26 cellular contexts compared by ENCODE assay signal in genomic region chr2:156541229-156541628, GRCh38.
DNase-seq lines count a peak whose midpoint lies in the region; ATAC-seq and TF ChIP-seq lines count a peak whose summit lies in the region.
"Had no signal": no experiment of that assay in that cellular context is flagged by ENCODE, and none has a peak within 500 bp of the region (broad histone marks: within the 10 kb centered on the region; RNA-seq: fewer than 3 reads in every experiment).

No MANE protein-coding gene starts in this region.

- intact Hi-C loops in left cardiac atrium (cut with DNase I) (no loop called here), OCI-LY7 (cut with micrococcal nuclease; ENCODE audit: unreplicated experiment) (no loop called here)

- H3K27ac Mint-ChIP-seq in osteocyte (ENCODE audit: unreplicated experiment): no peak overlapping the region
- H3K27ac Mint-ChIP-seq: activated CD4-positive, alpha-beta memory T cell treated with anti-CD3 and anti-CD28 coated beads, Interleukin-2, amount 10 ng/mL, durations not matched to agents 7 days and 5 days; activated naive CD8-positive, alpha-beta T cell treated with anti-CD3 and anti-CD28 coated beads, Interleukin-2, amount 50 U/mL, for 24 hours; stimulated activated naive CD8-positive, alpha-beta T cell treated with anti-CD3 and anti-CD28 coated beads, Interleukin-15, amount 100 ng/mL, for 72 hours had no signal

- H3K79me2 ChIP-seq in OCI-LY7 (ENCODE audit: insufficient read depth, low read depth, low read length): no peaks in the 10 kb centered on the region

- CTCF ChIA-PET in OCI-LY7 (lab: Charles Lee; ENCODE audit: unreplicated experiment): no interaction called here

- no TSS peak for BruUV-seq in OCI-LY7 (replicated peaks; lab: Mats Ljungman, UMichigan)

- H3K36me3 ChIP-seq in SJSA1: no peaks in the 10 kb centered on the region; the same call in none of the 2 replicates
- no peaks in the 10 kb centered on the region for H3K36me3 ChIP-seq in OCI-LY7 (ENCODE audit: insufficient read depth, low read length)
- H3K36me3 ChIP-seq: brain microvascular endothelial cell, lower lobe of right lung, SJCRH30, thyroid gland had no signal

- DNase-seq in SJSA1 (ENCODE audit: low read depth in 1 of 2, low spot score in 2 of 2) (no peak), osteocyte (ENCODE audit: extremely low spot score, unreplicated experiment) (no peak), left cardiac atrium (no peak), OCI-LY7 (ENCODE audit: low spot score) (no peak)
- no peak for DNase-seq in stimulated activated CD4-positive, alpha-beta T cell treated with anti-CD3 and anti-CD28 coated beads, Interleukin-15, amount 100 ng/mL, for 24 hours
- DNase-seq: activated CD4-positive, alpha-beta memory T cell treated with anti-CD3 and anti-CD28 coated beads, Interleukin-2, amount 10 ng/mL, durations not matched to agents 7 days and 5 days; activated CD4-positive, CD25-positive, alpha-beta regulatory T cell treated with anti-CD3 and anti-CD28 coated beads, Interleukin-2, amount 50 U/mL, for 72 hours; activated gamma-delta T cell; activated naive CD8-positive, alpha-beta T cell treated with anti-CD3 and anti-CD28 coated beads, Interleukin-2, amount 50 U/mL, for 24 hours; brain microvascular endothelial cell; effector memory CD4-positive, alpha-beta T cell; EL; erythroblast; hypothalamus; lower lobe of right lung; NCI-H2081; NCI-H226; posterior cingulate gyrus; SJCRH30; stimulated activated naive CD8-positive, alpha-beta T cell treated with anti-CD3 and anti-CD28 coated beads, Interleukin-15, amount 100 ng/mL, for 72 hours; T-helper 1 cell; thyroid gland had no signal

- H3K4me1 ChIP-seq in SJSA1 (replicated peaks): peaks cover 85% of the 10 kb centered on the region
- no peaks in the 10 kb centered on the region for H3K4me1 ChIP-seq in OCI-LY7 (ENCODE audit: insufficient read depth, low read length, poor library complexity, severe bottlenecking)
- H3K4me1 ChIP-seq: SJCRH30, thyroid gland had no signal

- H3K9me3 ChIP-seq in SJSA1 (replicated peaks) (no peaks in the 10 kb centered on the region), OCI-LY7 (ENCODE audit: low read length) (no peaks in the 10 kb centered on the region)
- H3K9me3 ChIP-seq: lower lobe of right lung, SJCRH30, thyroid gland had no signal

- TF ChIP-seq CTCF in osteocyte (IDR thresholded peaks at IDR 0.05): no peak
- no peak for TF ChIP-seq CTCF in OCI-LY7 (conservative IDR thresholded peaks at IDR 0.05; ENCODE audit: low read length)

- peak; percentile 32 for ATAC-seq in GM19463 (IDR thresholded peaks at IDR 0.05; ENCODE audit: unreplicated experiment)
- ATAC-seq in HG02763 (IDR thresholded peaks at IDR 0.05; ENCODE audit: unreplicated experiment): peak; percentile 55
- no peak for ATAC-seq in left cardiac atrium
- ATAC-seq: activated naive CD8-positive, alpha-beta T cell treated with anti-CD3 and anti-CD28 coated beads, Interleukin-2, amount 50 U/mL, for 24 hours; lower lobe of right lung; stimulated activated naive CD8-positive, alpha-beta T cell treated with anti-CD3 and anti-CD28 coated beads, Interleukin-15, amount 100 ng/mL, for 72 hours had no signal

- peak overlapping the region; percentile 82 for H3K27ac ChIP-seq in SJSA1
- no peak overlapping the region for H3K27ac ChIP-seq in OCI-LY7 (ENCODE audit: low read depth, low read length, poor library complexity, severe bottlenecking)
- H3K27ac ChIP-seq: brain microvascular endothelial cell, lower lobe of right lung, SJCRH30, thyroid gland had no signal

- H3K27me3 Mint-ChIP-seq in osteocyte (ENCODE audit: unreplicated experiment): no peaks in the 10 kb centered on the region
- H3K27me3 Mint-ChIP-seq: activated CD4-positive, alpha-beta memory T cell treated with anti-CD3 and anti-CD28 coated beads, Interleukin-2, amount 10 ng/mL, durations not matched to agents 7 days and 5 days; activated naive CD8-positive, alpha-beta T cell treated with anti-CD3 and anti-CD28 coated beads, Interleukin-2, amount 50 U/mL, for 24 hours; stimulated activated naive CD8-positive, alpha-beta T cell treated with anti-CD3 and anti-CD28 coated beads, Interleukin-15, amount 100 ng/mL, for 72 hours had no signal

- H3K9me2 ChIP-seq in OCI-LY7 (ENCODE audit: insufficient read depth, low read length): no peaks in the 10 kb centered on the region

- peaks cover 57% of the 10 kb centered on the region for H3K4me1 Mint-ChIP-seq in osteocyte (ENCODE audit: unreplicated experiment)
- H3K4me1 Mint-ChIP-seq: nephron had no signal

- H3K9me3 Mint-ChIP-seq in osteocyte (ENCODE audit: unreplicated experiment): no peaks in the 10 kb centered on the region
- H3K9me3 Mint-ChIP-seq: activated naive CD8-positive, alpha-beta T cell treated with anti-CD3 and anti-CD28 coated beads, Interleukin-2, amount 50 U/mL, for 24 hours; nephron had no signal

- no peak overlapping the region for H3K4me2 ChIP-seq in OCI-LY7 (ENCODE audit: low read length)

- POLR2A ChIA-PET in OCI-LY7 (lab: Charles Lee): interaction anchor here (0.6 to 1.5 kb wide), 3 partner anchors 8 to 46 kb away, joined by 3 read pairs; no protein-coding TSS in a partner anchor

- no peak overlapping the region for H2AFZ ChIP-seq in OCI-LY7 (ENCODE audit: low read length)

- H3K27me3 ChIP-seq in SJSA1 (replicated peaks): no peaks in the 10 kb centered on the region
- H3K27me3 ChIP-seq: brain microvascular endothelial cell, SJCRH30, thyroid gland had no signal

- H4K20me1 ChIP-seq in OCI-LY7 (ENCODE audit: insufficient read depth, low read length): no peaks in the 10 kb centered on the region

- no peak overlapping the region for H3K4me3 ChIP-seq in SJSA1
- H3K4me3 ChIP-seq in OCI-LY7 (ENCODE audit: low read depth, low read length, poor library complexity, severe bottlenecking): no peak overlapping the region
- H3K4me3 ChIP-seq: lower lobe of right lung, SJCRH30, thyroid gland had no signal

- peaks cover 9% of the 10 kb centered on the region for H3K36me3 Mint-ChIP-seq in osteocyte (ENCODE audit: unreplicated experiment)

- H3K4me3 Mint-ChIP-seq in osteocyte (ENCODE audit: unreplicated experiment): no peak overlapping the region
- H3K4me3 Mint-ChIP-seq: activated CD4-positive, alpha-beta memory T cell treated with anti-CD3 and anti-CD28 coated beads, Interleukin-2, amount 10 ng/mL, durations not matched to agents 7 days and 5 days; activated naive CD8-positive, alpha-beta T cell treated with anti-CD3 and anti-CD28 coated beads, Interleukin-2, amount 50 U/mL, for 24 hours; CD14-positive monocyte; nephron; stimulated activated naive CD8-positive, alpha-beta T cell treated with anti-CD3 and anti-CD28 coated beads, Interleukin-15, amount 100 ng/mL, for 72 hours had no signal

Comparison
In these comparisons a context has a peak if more than half of its experiments do, and no peak if none do; other contexts are left out.
1. ATAC-seq: peak in GM19463 (single experiment) and HG02763 (single experiment); none in left cardiac atrium (0 of 2).